In the genomic region with DNA sequence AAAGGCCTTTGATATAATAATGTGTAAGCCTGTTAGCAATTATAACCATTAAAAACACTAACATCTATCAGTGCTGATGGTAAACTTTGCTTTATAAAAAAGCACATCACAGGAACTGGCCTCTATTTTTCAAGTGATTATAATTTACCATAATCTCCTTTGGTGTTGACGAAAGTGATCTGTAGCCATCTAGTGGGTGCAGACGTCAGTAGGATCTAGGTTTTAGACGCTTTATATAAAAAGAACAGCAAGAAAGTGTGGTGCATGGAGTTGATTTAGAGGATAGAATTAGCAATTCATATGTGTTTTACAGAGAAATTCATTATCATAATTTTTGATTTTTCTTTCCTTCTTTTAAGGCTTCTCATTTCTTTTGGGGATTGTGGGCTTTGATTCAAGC, we compare ENCODE assay signal across 18 cellular contexts.
"Had no signal": no experiment of that assay in that cellular context is flagged by ENCODE, and none has a peak within 500 bp of the region (broad histone marks: within the 10 kb centered on the region; RNA-seq: fewer than 3 reads in every experiment).

No MANE protein-coding gene starts in this region.

- H3K9ac ChIP-seq: neural progenitor cell had no signal

- H3K27ac Mint-ChIP-seq: activated naive CD8-positive, alpha-beta T cell treated with anti-CD3 and anti-CD28 coated beads, Interleukin-2, amount 10 ng/mL, durations not matched to agents 7 days and 5 days; immature natural killer cell; naive B cell; neural progenitor cell had no signal

- H3K9me3 ChIP-seq: colonic mucosa, mucosa of descending colon, prostate gland, right atrium auricular region, thyroid gland had no signal

- H3K4me1 ChIP-seq: colonic mucosa, neural progenitor cell, prostate gland, right atrium auricular region, thyroid gland had no signal

- H3K4me3 ChIP-seq: colonic mucosa, mucosa of descending colon, neural progenitor cell, prostate gland, right atrium auricular region, thyroid gland had no signal

- H3K36me3 ChIP-seq: prostate gland, thyroid gland had no signal

- H3K9me3 Mint-ChIP-seq: activated naive CD8-positive, alpha-beta T cell treated with anti-CD3 and anti-CD28 coated beads, Interleukin-2, amount 10 ng/mL, durations not matched to agents 7 days and 5 days; immature natural killer cell; naive B cell; neural progenitor cell; T-helper 1 cell treated with Interleukin-12 subunit alpha and Interleukin-12 subunit beta and Interleukin-4 antibody, amounts not matched to agents 30 μg/mL and 1 μg/mL, for 36 hours had no signal

- DNase-seq: activated CD4-positive, alpha-beta T cell treated with anti-CD3 and anti-CD28 coated beads for 1 hour; activated CD4-positive, alpha-beta T cell treated with anti-CD3 and anti-CD28 coated beads, Interleukin-2, amount 50 U/mL, for 4 hours; activated naive CD4-positive, alpha-beta T cell treated with Interleukin-2 at 50 U/mL for 16 hours; activated naive CD8-positive, alpha-beta T cell treated with anti-CD3 and anti-CD28 coated beads, Interleukin-2, amount 10 ng/mL, durations not matched to agents 7 days and 5 days; activated T-cell treated with anti-CD3 and anti-CD28 coated beads for 4 hours; colonic mucosa; mucosa of descending colon; naive B cell; stimulated activated CD4-positive, alpha-beta T cell treated with anti-CD3 and anti-CD28 coated beads, Interleukin-12 subunit alpha, Interleukin-12 subunit beta, amount 100 ng/mL, for 4 hours; stimulated activated CD4-positive, alpha-beta T cell treated with anti-CD3 and anti-CD28 coated beads, Interleukin-1b, Interleukin-23, amount 100 ng/mL, for 48 hours; stimulated activated CD8-positive, alpha-beta memory T cell treated with anti-CD3 and anti-CD28 coated beads, Interleukin-4, amount 100 ng/mL, for 48 hours; thyroid gland; WERI-Rb-1 had no signal

- H3K27me3 Mint-ChIP-seq: activated naive CD8-positive, alpha-beta T cell treated with anti-CD3 and anti-CD28 coated beads, Interleukin-2, amount 10 ng/mL, durations not matched to agents 7 days and 5 days; naive B cell had no signal

- H3K4me1 Mint-ChIP-seq: neural progenitor cell had no signal

- H3K4me3 Mint-ChIP-seq: activated naive CD8-positive, alpha-beta T cell treated with anti-CD3 and anti-CD28 coated beads, Interleukin-2, amount 10 ng/mL, durations not matched to agents 7 days and 5 days; immature natural killer cell; naive B cell; neural progenitor cell; T-helper 1 cell treated with Interleukin-12 subunit alpha and Interleukin-12 subunit beta and Interleukin-4 antibody, amounts not matched to agents 30 μg/mL and 1 μg/mL, for 36 hours had no signal

- H3K27me3 ChIP-seq: colonic mucosa, neural progenitor cell, right atrium auricular region, thyroid gland had no signal

- H3K27ac ChIP-seq: colonic mucosa, neural progenitor cell, prostate gland, right atrium auricular region, thyroid gland, WERI-Rb-1 had no signal
